In genomic region chr13:24388756-24389155, GRCh38 we compare ENCODE assay signal across 7 cellular contexts.
DNase-seq lines count a peak whose midpoint lies in the region; ATAC-seq, FAIRE-seq and TF ChIP-seq lines count a peak whose summit lies in the region.
"Not testable (repeated sequence)": the region's sequence is repeated elsewhere in the genome, so short reads cannot be mapped to it uniquely, and the experiment has no call there.

No MANE protein-coding gene starts in this region.

- H3K9ac ChIP-seq in DND-41 (ENCODE audit: low read depth, low read length); H1 (replicated peaks in 1 of 4; ENCODE audit: extremely low read depth in 1 of 4, low read depth in 3 of 4, low read length in 3 of 4): not testable (repeated sequence)

- H3K14ac ChIP-seq in H1 (ENCODE audit: insufficient read length), result not testable (repeated sequence)

- TF ChIP-seq RAD21 in H1 (IDR thresholded peaks at IDR 0.05 in 1 of 2, conservative IDR thresholded peaks at IDR 0.05 in 1 of 2; ENCODE audit: low read depth in 2 of 2, low read length in 2 of 2), result not testable (repeated sequence)

- H3K4me2 ChIP-seq in DND-41 (ENCODE audit: insufficient read depth, low read length); H1 (ENCODE audit: insufficient read depth in 1 of 2, low read depth in 2 of 2, low read length in 2 of 2): not testable (repeated sequence)

- TF ChIP-seq CTCF in DND-41 (IDR thresholded peaks at IDR 0.05; ENCODE audit: borderline replicate concordance, extremely low read depth, low read length, poor library complexity, severe bottlenecking); NB4 (IDR thresholded peaks at IDR 0.05; ENCODE audit: low read depth, low read length); H1 (IDR thresholded peaks at IDR 0.05; ENCODE audit: control extremely low read depth in 1 of 3, insufficient read depth in 1 of 3, low read depth in 1 of 3, low read length in 3 of 3): not testable (repeated sequence)

- H2BK15ac ChIP-seq in H1 (ENCODE audit: low read length), result not testable (repeated sequence)

- TF ChIP-seq EP300 in H1 (IDR thresholded peaks at IDR 0.05; ENCODE audit: borderline replicate concordance in 1 of 2, low read depth in 2 of 2, low read length in 2 of 2), result not testable (repeated sequence)

- not testable (repeated sequence) for H4K20me1 ChIP-seq in DND-41 (ENCODE audit: insufficient read depth, low read length); H1 (replicated peaks in 1 of 2; ENCODE audit: control insufficient read depth in 1 of 2, insufficient read depth in 2 of 2, low read length in 2 of 2)

- H3K4ac ChIP-seq in H1 (replicated peaks; ENCODE audit: insufficient read length, low read depth, low read length), result not testable (repeated sequence)

- not testable (repeated sequence) for H3K4me3 ChIP-seq in DND-41 (ENCODE audit: low read depth in 1 of 2, low read length in 2 of 2); NB4 (ENCODE audit: low read depth, low read length); H1 (ENCODE audit: extremely low read depth in 1 of 4, insufficient read depth in 2 of 4, low read depth in 3 of 4, low read length in 4 of 4)

- H3K23me2 ChIP-seq in H1 (ENCODE audit: low read depth, low read length), result not testable (repeated sequence)

- H3K18ac ChIP-seq in H1 (ENCODE audit: extremely low read depth, low read length), result not testable (repeated sequence)

- H2AFZ ChIP-seq in DND-41 (ENCODE audit: low read depth, low read length); H1 (ENCODE audit: low read length): not testable (repeated sequence)

- TF ChIP-seq POLR2A in NB4 (IDR thresholded peaks at IDR 0.05; ENCODE audit: extremely low read depth, insufficient read length); H1 (IDR thresholded peaks at IDR 0.05; ENCODE audit: control extremely low read depth in 1 of 2, low read depth in 2 of 2, low read length in 2 of 2): not testable (repeated sequence)

- H4K5ac ChIP-seq in H1 (ENCODE audit: insufficient read length, low read depth, low read length), result not testable (repeated sequence)

- H3K23ac ChIP-seq in H1 (ENCODE audit: insufficient read length), result not testable (repeated sequence)

- FAIRE-seq in H1 (lab: Jason Lieb, UNC), result not testable (repeated sequence)

- H3K27me3 ChIP-seq in DND-41 (ENCODE audit: insufficient read depth, low read length, poor library complexity); H1 (replicated peaks in 1 of 4; ENCODE audit: control insufficient read depth in 3 of 4, extremely low read depth in 1 of 4, insufficient read depth in 3 of 4, low read length in 3 of 4): not testable (repeated sequence)

- H3K79me2 ChIP-seq in DND-41 (ENCODE audit: insufficient read depth, low read length); H1 (ENCODE audit: control insufficient read depth in 1 of 2, insufficient read depth in 2 of 2, low read length in 2 of 2): not testable (repeated sequence)

- not testable (repeated sequence) for H3K79me1 ChIP-seq in H1 (ENCODE audit: low read depth, low read length)

- not testable (repeated sequence) for H2AK5ac ChIP-seq in H1 (ENCODE audit: low read depth, low read length)

- POLR2A ChIA-PET in H1 (lab: Charles Lee; ENCODE audit: partially characterized antibody), result not testable (repeated sequence)

- not testable (repeated sequence) for H3K4me1 ChIP-seq in DND-41 (ENCODE audit: insufficient read depth, low read length); H1 (replicated peaks in 1 of 4; ENCODE audit: control insufficient read depth in 3 of 4, insufficient read depth in 4 of 4, low read length in 3 of 4)

- H2BK120ac ChIP-seq in H1 (replicated peaks; ENCODE audit: low read depth, low read length), result not testable (repeated sequence)

- H3K36me3 ChIP-seq in DND-41 (ENCODE audit: insufficient read depth, low read length); H1 (ENCODE audit: control insufficient read depth in 2 of 4, insufficient read depth in 4 of 4, low read length in 3 of 4): not testable (repeated sequence)

- H2BK5ac ChIP-seq in H1 (ENCODE audit: low read depth, low read length), result not testable (repeated sequence)

- H4K8ac ChIP-seq in H1 (ENCODE audit: extremely low read depth, insufficient read depth, low read length), result not testable (repeated sequence)

- peak; percentile 54; the same call in 2 of the 3 replicates for ATAC-seq in DND-41 (ENCODE audit: insufficient read depth, low read depth)

- WGBS in H1 (ENCODE audit: extremely low coverage in 1 of 2, insufficient coverage in 1 of 2, insufficient read length in 1 of 2, insufficient replicate concordance in 2 of 2, low coverage in 1 of 2, low lambda C conversion rate in 2 of 2, missing lambda C conversion rate in 1 of 2), 2 experiments, result 74% methylated on average over 7 of the region's 7 CpGs; no CpG with 5 or more reads in 1 of the 2 experiments

- H2BK12ac ChIP-seq in H1 (ENCODE audit: low read depth, low read length), result not testable (repeated sequence)

- H3K9me3 ChIP-seq in DND-41 (ENCODE audit: insufficient read depth, low read length, severe bottlenecking); H1 (ENCODE audit: insufficient read depth in 2 of 2, low read depth in 1 of 2, low read length in 1 of 2): not testable (repeated sequence)

- H3K56ac ChIP-seq in H1 (replicated peaks; ENCODE audit: insufficient read length, low read depth, low read length), result not testable (repeated sequence)

- H2BK20ac ChIP-seq in H1 (ENCODE audit: low read length), result not testable (repeated sequence)

- DNase-seq in DND-41; H1 (ENCODE audit: low read depth in 1 of 2, low spot score in 2 of 2): not testable (repeated sequence)
- peak; percentile 33 for DNase-seq in HT1080 (ENCODE audit: low read depth)
- peak; percentile 41 for DNase-seq in NB4 (ENCODE audit: low read depth)
- peak; percentile 35 for DNase-seq in NCI-H69 (lab: John Stamatoyannopoulos, UW)
- DNase-seq in astrocyte of the hippocampus (ENCODE audit: low read depth, low spot score), result peak; percentile 7
- DNase-seq in myocyte (ENCODE audit: low read depth), result peak; percentile 28

- H4K91ac ChIP-seq in H1 (replicated peaks; ENCODE audit: insufficient read length, low read length), result not testable (repeated sequence)

- CTCF ChIA-PET in H1 (lab: Charles Lee; ENCODE audit: partially characterized antibody), result not testable (repeated sequence)

- not testable (repeated sequence) for H3K27ac ChIP-seq in DND-41 (ENCODE audit: low read length); H1 (ENCODE audit: low read depth, low read length)

TF ChIP-seq in H1, 55 proteins besides CTCF, POLR2A, EP300 and RAD21:
- peak; percentile 55 for TF ChIP-seq E2F6 (IDR thresholded peaks at IDR 0.05)
